Comparison of ENCODE assay signal across 11 cellular contexts in the genomic region with DNA sequence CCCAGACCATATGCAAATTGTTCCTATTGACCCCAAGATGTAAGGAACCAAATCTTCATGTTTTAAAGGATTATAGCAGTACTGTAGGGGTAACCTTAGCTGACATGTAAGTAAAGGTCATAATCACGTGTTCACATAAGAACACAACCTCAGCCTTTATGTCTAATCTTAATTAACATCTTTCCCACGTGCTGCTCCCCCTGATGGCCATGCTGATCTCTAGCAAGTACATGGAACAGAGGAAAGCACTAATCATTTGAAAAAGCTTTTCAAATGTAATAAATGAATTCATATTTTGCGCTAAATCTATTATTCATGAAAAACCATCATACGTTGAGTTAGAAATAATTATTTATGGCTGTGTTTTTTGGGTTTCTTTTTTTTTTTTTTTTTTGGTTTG. TPM values are rescaled to one million over a fixed set of nuclear protein-coding genes. Genes with fewer than 3 reads are reported as not detected.
DNase-seq lines count a peak whose midpoint lies in the region; ATAC-seq and TF ChIP-seq lines count a peak whose summit lies in the region.
"Had no signal": no experiment of that assay in that cellular context is flagged by ENCODE, and none has a peak within 500 bp of the region (broad histone marks: within the 10 kb centered on the region; RNA-seq: fewer than 3 reads in every experiment).

No MANE protein-coding gene starts in this region.

- H3K27ac ChIP-seq in mesendoderm (ENCODE audit: low read depth, low read length) = no peak overlapping the region
- H3K27ac ChIP-seq in prostate gland = no peak overlapping the region
- H3K27ac ChIP-seq: SJSA1 had no signal

- no peak overlapping the region for H3K56ac ChIP-seq in mesendoderm (ENCODE audit: low read length)

- no peak overlapping the region for H3K27ac Mint-ChIP-seq in activated naive CD8-positive, alpha-beta T cell treated with anti-CD3 and anti-CD28 coated beads, Interleukin-2, amount 50 U/mL, for 24 hours
- H3K27ac Mint-ChIP-seq in activated naive CD8-positive, alpha-beta T cell treated with anti-CD3 and anti-CD28 coated beads for 36 hours = no peak overlapping the region
- H3K27ac Mint-ChIP-seq in type B pancreatic cell = no peak overlapping the region
- H3K27ac Mint-ChIP-seq: CD4-positive, CD25-positive, alpha-beta regulatory T cell had no signal

- H3K79me2 ChIP-seq in mesendoderm (ENCODE audit: control insufficient read depth, insufficient read depth, low read length) = no peaks in the 10 kb centered on the region

- H3K27me3 Mint-ChIP-seq in activated naive CD8-positive, alpha-beta T cell treated with anti-CD3 and anti-CD28 coated beads, Interleukin-2, amount 50 U/mL, for 24 hours = peaks cover 5% of the 10 kb centered on the region
- peaks cover 21% of the 10 kb centered on the region for H3K27me3 Mint-ChIP-seq in activated naive CD8-positive, alpha-beta T cell treated with anti-CD3 and anti-CD28 coated beads for 36 hours
- H3K27me3 Mint-ChIP-seq in type B pancreatic cell = no peaks in the 10 kb centered on the region

- TF ChIP-seq CTCF in cardiac fibroblast (IDR thresholded peaks at IDR 0.05; ENCODE audit: low read depth, low read length) = peak; percentile 30
- TF ChIP-seq CTCF in type B pancreatic cell (conservative IDR thresholded peaks at IDR 0.05) = peak; percentile 43
- TF ChIP-seq CTCF in prostate gland (IDR thresholded peaks at IDR 0.05) = no peak

- H2BK120ac ChIP-seq in mesendoderm (ENCODE audit: low read depth, low read length) = no peak overlapping the region

- no peak overlapping the region for H4K8ac ChIP-seq in mesendoderm (ENCODE audit: low read depth, low read length)

- no peak for TF ChIP-seq POLR2A in prostate gland (IDR thresholded peaks at IDR 0.05)

- no peak overlapping the region for H2BK15ac ChIP-seq in mesendoderm (replicated peaks; ENCODE audit: low read depth)

- no peak overlapping the region for H2BK5ac ChIP-seq in mesendoderm (ENCODE audit: low read length)

- peak; percentile 44 for ATAC-seq in activated naive CD8-positive, alpha-beta T cell treated with anti-CD3 and anti-CD28 coated beads, Interleukin-2, amount 50 U/mL, for 24 hours

- H3K9me3 ChIP-seq in prostate gland = no peaks in the 10 kb centered on the region
- H3K9me3 ChIP-seq: SJSA1 had no signal

- H3K18ac ChIP-seq in mesendoderm (ENCODE audit: low read length) = no peak overlapping the region

- no peak overlapping the region for H3K9ac ChIP-seq in mesendoderm (ENCODE audit: low read length)

- H3K9me3 Mint-ChIP-seq in activated naive CD8-positive, alpha-beta T cell treated with anti-CD3 and anti-CD28 coated beads, Interleukin-2, amount 50 U/mL, for 24 hours = no peaks in the 10 kb centered on the region
- no peaks in the 10 kb centered on the region for H3K9me3 Mint-ChIP-seq in activated naive CD8-positive, alpha-beta T cell treated with anti-CD3 and anti-CD28 coated beads for 36 hours
- H3K9me3 Mint-ChIP-seq in type B pancreatic cell = no peaks in the 10 kb centered on the region
- H3K9me3 Mint-ChIP-seq: CD4-positive, CD25-positive, alpha-beta regulatory T cell had no signal

- H3K4me3 Mint-ChIP-seq in activated naive CD8-positive, alpha-beta T cell treated with anti-CD3 and anti-CD28 coated beads, Interleukin-2, amount 50 U/mL, for 24 hours = no peak overlapping the region
- no peak overlapping the region for H3K4me3 Mint-ChIP-seq in activated naive CD8-positive, alpha-beta T cell treated with anti-CD3 and anti-CD28 coated beads for 36 hours
- H3K4me3 Mint-ChIP-seq in type B pancreatic cell = no peak overlapping the region
- H3K4me3 Mint-ChIP-seq: CD4-positive, CD25-positive, alpha-beta regulatory T cell had no signal

- no peak overlapping the region for H3K23ac ChIP-seq in mesendoderm (ENCODE audit: low read length)

- H2AK5ac ChIP-seq in mesendoderm (ENCODE audit: low read length) = no peak overlapping the region

- H3K36me3 Mint-ChIP-seq in activated naive CD8-positive, alpha-beta T cell treated with anti-CD3 and anti-CD28 coated beads, Interleukin-2, amount 50 U/mL, for 24 hours (ENCODE audit: low read depth) = no peaks in the 10 kb centered on the region
- H3K36me3 Mint-ChIP-seq in activated naive CD8-positive, alpha-beta T cell treated with anti-CD3 and anti-CD28 coated beads for 36 hours = peaks cover 1% of the 10 kb centered on the region
- peaks cover 4% of the 10 kb centered on the region for H3K36me3 Mint-ChIP-seq in type B pancreatic cell
- H3K36me3 Mint-ChIP-seq: CD4-positive, CD25-positive, alpha-beta regulatory T cell had no signal

- H3K4me1 Mint-ChIP-seq in activated naive CD8-positive, alpha-beta T cell treated with anti-CD3 and anti-CD28 coated beads, Interleukin-2, amount 50 U/mL, for 24 hours = peaks cover 10% of the 10 kb centered on the region
- peaks cover 16% of the 10 kb centered on the region for H3K4me1 Mint-ChIP-seq in activated naive CD8-positive, alpha-beta T cell treated with anti-CD3 and anti-CD28 coated beads for 36 hours
- no peaks in the 10 kb centered on the region for H3K4me1 Mint-ChIP-seq in type B pancreatic cell (ENCODE audit: unreplicated experiment)

- H3K4me2 ChIP-seq in mesendoderm (ENCODE audit: low read length) = no peak overlapping the region

- DNase-seq in activated naive CD8-positive, alpha-beta T cell treated with anti-CD3 and anti-CD28 coated beads, Interleukin-2, amount 50 U/mL, for 24 hours = no peak
- no peak for DNase-seq in activated naive CD8-positive, alpha-beta T cell treated with anti-CD3 and anti-CD28 coated beads for 36 hours
- DNase-seq in NCI-H146 treated with DMSO at 0.1 percent for 48 hours (lab: John Stamatoyannopoulos, UW; ENCODE audit: unreplicated experiment) = peak; percentile 9
- DNase-seq in cardiac fibroblast (ENCODE audit: low read depth in 2 of 2) = peak in 1 of 2 donors; percentile 27
- no peak for DNase-seq in type B pancreatic cell (ENCODE audit: extremely low spot score, unreplicated experiment)
- DNase-seq in mesendoderm = no peak
- DNase-seq in prostate gland (ENCODE audit: low spot score) = no peak
- no peak for DNase-seq in NCI-H187 (lab: John Stamatoyannopoulos, UW)
- DNase-seq: activated CD8-positive, alpha-beta memory T cell treated with anti-CD3 and anti-CD28 coated beads, Interleukin-2, amount 50 U/mL, for 48 hours; CD4-positive, CD25-positive, alpha-beta regulatory T cell had no signal

- H3K79me1 ChIP-seq in mesendoderm (ENCODE audit: low read length) = no peaks in the 10 kb centered on the region

- no peaks in the 10 kb centered on the region for H3K27me3 ChIP-seq in mesendoderm (ENCODE audit: insufficient read depth, low read length, poor library complexity)
- no peaks in the 10 kb centered on the region for H3K27me3 ChIP-seq in prostate gland (replicated peaks; ENCODE audit: insufficient read depth)
- H3K27me3 ChIP-seq: SJSA1 had no signal

- H3K4me3 ChIP-seq in cardiac fibroblast (replicated peaks in 1 of 2; ENCODE audit: low read depth in 2 of 2, low read length in 2 of 2) = no peak overlapping the region
- H3K4me3 ChIP-seq in mesendoderm (ENCODE audit: low read length) = no peak overlapping the region
- H3K4me3 ChIP-seq in prostate gland = no peak overlapping the region
- H3K4me3 ChIP-seq: SJSA1 had no signal

- no peaks in the 10 kb centered on the region for H3K4me1 ChIP-seq in mesendoderm (ENCODE audit: control insufficient read depth, low read depth, low read length)
- no peaks in the 10 kb centered on the region for H3K4me1 ChIP-seq in prostate gland (replicated peaks)
- H3K4me1 ChIP-seq: SJSA1 had no signal

- H4K5ac ChIP-seq in mesendoderm (ENCODE audit: low read length) = no peak overlapping the region

- H3K4ac ChIP-seq in mesendoderm (ENCODE audit: low read depth, low read length) = no peak overlapping the region

- intact Hi-C loops in prostate gland (cut with DNase I) = no loop called here

- WGBS in mesendoderm (ENCODE audit: extremely low coverage, insufficient coverage, low lambda C conversion rate) = no CpG with 5 or more reads among the region's 4 CpGs
- 67% methylated on average over 4 of the region's 4 CpGs for WGBS in prostate gland

- no peaks in the 10 kb centered on the region for H3K36me3 ChIP-seq in mesendoderm (ENCODE audit: control insufficient read depth, insufficient read depth, low read length)
- no peaks in the 10 kb centered on the region for H3K36me3 ChIP-seq in prostate gland
- H3K36me3 ChIP-seq: SJSA1 had no signal

RNA-seq across cellular contexts. Expression of gene ITPR2, which starts 30.5 kb away (rescaled TPM):
- total RNA-seq in activated naive CD8-positive, alpha-beta T cell treated with anti-CD3 and anti-CD28 coated beads for 36 hours = 10 to 100 TPM; 27.3 TPM
- total RNA-seq in type B pancreatic cell (ENCODE audit: low replicate concordance) (33.7 and 80.6 TPM in 2 replicates), prostate gland (10 to 100 TPM; 30.0 to 44.4 TPM)
- 4.6 TPM for polyA plus RNA-seq in mesendoderm (2013, experiment 1 of 2)
- 4.7 TPM for polyA plus RNA-seq in mesendoderm (2013, experiment 2 of 2)

Comparison
In these comparisons a context has a peak if more than half of its experiments do, and no peak if none do; other contexts are left out.
1. CTCF ChIP-seq: peak in cardiac fibroblast (single experiment) and type B pancreatic cell (single experiment); none in prostate gland (0 of 4).